1 cellular context compared by ENCODE assay signal in the genomic region with DNA sequence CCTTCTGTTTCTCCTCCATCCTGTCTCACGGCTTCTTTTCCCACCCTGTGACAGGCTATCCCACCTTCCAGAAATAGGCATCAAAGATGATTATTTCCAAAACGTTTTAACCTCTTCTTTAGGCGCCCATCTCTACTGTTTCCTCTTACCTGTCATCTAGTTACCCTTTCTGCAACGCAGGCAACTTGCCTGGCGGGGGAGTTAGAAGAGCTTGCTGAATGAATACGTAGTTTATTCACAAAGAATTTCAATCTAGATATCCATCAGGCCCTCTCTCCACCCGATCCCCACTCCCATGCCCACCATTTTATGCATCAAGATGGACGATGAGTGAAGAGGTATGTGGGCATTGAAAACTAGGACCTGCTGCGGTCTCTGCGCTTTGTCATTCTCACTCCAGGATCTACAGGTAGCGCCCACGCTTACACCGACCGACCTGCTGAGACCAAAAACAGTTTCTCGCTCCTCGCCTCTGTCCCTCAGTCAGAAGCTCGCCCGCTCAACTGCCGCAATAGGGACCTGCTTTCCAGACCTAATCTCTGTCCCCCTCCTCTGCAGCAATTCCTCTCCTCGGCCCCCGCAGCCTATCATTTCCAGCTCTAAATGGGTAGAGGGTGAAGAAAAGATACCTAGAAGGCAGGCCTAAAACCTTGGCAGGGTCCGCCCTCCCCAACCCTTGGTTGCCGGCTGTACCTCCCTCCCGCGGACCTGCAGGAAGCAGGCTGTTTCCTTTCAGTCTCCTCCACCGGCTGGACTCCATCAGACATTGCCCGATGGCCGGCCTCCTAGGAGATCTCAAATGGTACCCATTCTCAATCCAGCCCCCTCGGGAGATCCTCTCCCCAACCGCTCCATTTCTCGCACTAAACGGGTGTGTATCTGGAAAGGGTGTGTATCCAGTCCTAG.
TF ChIP-seq lines count a peak whose summit lies in the region.

No MANE protein-coding gene starts in this region.

TF ChIP-seq in IMR-90, 13 proteins besides CTCF, POLR2A, EP300 and RAD21:
- TF ChIP-seq BHLHE40 (IDR thresholded peaks at IDR 0.05; ENCODE audit: low read depth, low read length) (no peak), MAFK (IDR thresholded peaks at IDR 0.05; ENCODE audit: low read depth, low read length) (no peak), MAZ (IDR thresholded peaks at IDR 0.05; ENCODE audit: borderline replicate concordance, low read depth, low read length) (no peak), USF2 (IDR thresholded peaks at IDR 0.05; ENCODE audit: low read depth, low read length) (no peak), NFE2L2 (IDR thresholded peaks at IDR 0.05; ENCODE audit: low read depth, low read length) (no peak), RCOR1 (IDR thresholded peaks at IDR 0.05; ENCODE audit: insufficient replicate concordance, low read length) (no peak), SMC3 (IDR thresholded peaks at IDR 0.05; ENCODE audit: low read depth, low read length) (no peak)
TF ChIP-seq in IMR-90: peak in this region for 0.
